8 cellular contexts compared by ENCODE assay signal in genomic region chr11:35549787-35550186, GRCh38. TPM values are rescaled to one million over a fixed set of nuclear protein-coding genes. Genes with fewer than 3 reads are reported as not detected.
DNase-seq lines count a peak whose midpoint lies in the region; FAIRE-seq and TF ChIP-seq lines count a peak whose summit lies in the region.

No MANE protein-coding gene starts in this region.

- no peak overlapping the region for H3K4me3 ChIP-seq in AG04449 (ENCODE audit: low read depth, low read length)

- no peaks in the 10 kb centered on the region for H3K9me3 Mint-ChIP-seq in activated T-cell treated with anti-CD3 and anti-CD28 coated beads, Interleukin-2, amount 50 U/mL, for 24 hours
- H3K9me3 Mint-ChIP-seq in Calu3 (ENCODE audit: low read depth, unreplicated experiment) = no peaks in the 10 kb centered on the region

- no peaks in the 10 kb centered on the region for H3K4me1 Mint-ChIP-seq in activated T-cell treated with anti-CD3 and anti-CD28 coated beads, Interleukin-2, amount 50 U/mL, for 24 hours (ENCODE audit: low read depth)
- H3K4me1 Mint-ChIP-seq in Calu3 (ENCODE audit: low read depth, unreplicated experiment) = no peaks in the 10 kb centered on the region

- DNase-seq in AG04449 (ENCODE audit: low read depth, low spot score) = peak; percentile 97
- DNase-seq in HEK293T (ENCODE audit: extremely low spot score) = peak; percentile 22
- peak; percentile 59 for DNase-seq in SW480 (ENCODE audit: low spot score)
- peak; percentile 94 for DNase-seq in islet precursor cell
- DNase-seq in activated T-cell treated with anti-CD3 and anti-CD28 coated beads, Interleukin-2, amount 50 U/mL, for 24 hours = no peak
- no peak for DNase-seq in Calu3
- no peak for DNase-seq in 8988T
- no peak for DNase-seq in GM19239 (ENCODE audit: insufficient read length, low spot score)

- POLR2A ChIA-PET in AG04449 (lab: Yijun Ruan, JAX) (interaction anchor here (0.5 to 1.8 kb wide), 5 partner anchors 20 to 68 kb away, joined by 3 to 10 read pairs (median 3); partner anchors contain the start of gene PAMR1), HEK293T (lab: Yijun Ruan, JAX) (no interaction called here)

- H3K27ac Mint-ChIP-seq in activated T-cell treated with anti-CD3 and anti-CD28 coated beads, Interleukin-2, amount 50 U/mL, for 24 hours = no peak overlapping the region
- no peak overlapping the region for H3K27ac Mint-ChIP-seq in Calu3 (ENCODE audit: unreplicated experiment)

- no TSS peak for BruUV-seq in Calu3 (replicated peaks; lab: Mats Ljungman, UMichigan)

- TF ChIP-seq CTCF in AG04449 (IDR thresholded peaks at IDR 0.05; ENCODE audit: insufficient read depth, low read length, missing control alignments) (no peak), Calu3 (IDR thresholded peaks at IDR 0.05; ENCODE audit: unreplicated experiment) (no peak)

- intact Hi-C loops in Calu3 (cut with micrococcal nuclease; ENCODE audit: unreplicated experiment) = no loop called here

- peaks cover 29% of the 10 kb centered on the region for H3K27me3 Mint-ChIP-seq in activated T-cell treated with anti-CD3 and anti-CD28 coated beads, Interleukin-2, amount 50 U/mL, for 24 hours
- H3K27me3 Mint-ChIP-seq in Calu3 (ENCODE audit: unreplicated experiment) = peaks cover 92% of the 10 kb centered on the region

- H3K4me3 Mint-ChIP-seq in activated T-cell treated with anti-CD3 and anti-CD28 coated beads, Interleukin-2, amount 50 U/mL, for 24 hours = no peak overlapping the region
- no peak overlapping the region for H3K4me3 Mint-ChIP-seq in Calu3 (ENCODE audit: low read depth, unreplicated experiment)

- FAIRE-seq in GM19239 (lab: Jason Lieb, UNC) = no peak

- no peaks in the 10 kb centered on the region for H3K36me3 Mint-ChIP-seq in activated T-cell treated with anti-CD3 and anti-CD28 coated beads, Interleukin-2, amount 50 U/mL, for 24 hours (ENCODE audit: low read depth)
- H3K36me3 Mint-ChIP-seq in Calu3 (ENCODE audit: insufficient read depth, unreplicated experiment) = no peaks in the 10 kb centered on the region

- CTCF ChIA-PET in AG04449 (lab: Yijun Ruan, JAX) = no interaction called here
- CTCF ChIA-PET in HEK293T (lab: Yijun Ruan, JAX) = interaction anchor here (0.8 kb wide), 1 partner anchor 709 kb away, joined by 3 read pairs; no protein-coding TSS in a partner anchor
- CTCF ChIA-PET in Calu3 (lab: Charles Lee) = interaction anchor here (0.7 kb wide), 1 partner anchor 16 kb away, joined by 3 read pairs; no protein-coding TSS in a partner anchor

TF ChIP-seq in HEK293T, 16 proteins besides CTCF, POLR2A, EP300 and RAD21:
- TF ChIP-seq ARNT (IDR thresholded peaks at IDR 0.05) = no peak
- TF ChIP-seq SP1 (IDR thresholded peaks at IDR 0.05) = no peak
- TF ChIP-seq L3MBTL2 (conservative IDR thresholded peaks at IDR 0.05) = no peak
- no peak for TF ChIP-seq CTBP1 (IDR thresholded peaks at IDR 0.05; ENCODE audit: borderline replicate concordance)
- no peak for TF ChIP-seq FOXM1 (IDR thresholded peaks at IDR 0.05; ENCODE audit: borderline replicate concordance)
- TF ChIP-seq LEF1 (IDR thresholded peaks at IDR 0.05; ENCODE audit: borderline replicate concordance) = no peak
- no peak for TF ChIP-seq ELF4 (IDR thresholded peaks at IDR 0.05)
- no peak for TF ChIP-seq ZNF384 (IDR thresholded peaks at IDR 0.05)
- TF ChIP-seq NFRKB (IDR thresholded peaks at IDR 0.05) = no peak
- TF ChIP-seq HDGF (IDR thresholded peaks at IDR 0.05; ENCODE audit: borderline replicate concordance) = no peak
- no peak for TF ChIP-seq FOXA1 (IDR thresholded peaks at IDR 0.05)
- no peak for TF ChIP-seq PKNOX1 (IDR thresholded peaks at IDR 0.05)
- no peak for TF ChIP-seq TARDBP (IDR thresholded peaks at IDR 0.05)
- no peak for TF ChIP-seq SUZ12 (IDR thresholded peaks at IDR 0.05)
- TF ChIP-seq FOXK2 (IDR thresholded peaks at IDR 0.05) = no peak
TF ChIP-seq in HEK293T: peak in this region for 0.

RNA-seq across cellular contexts. Expression of gene PAMR1, which starts 24.4 kb away (rescaled TPM):
- not detected in 2 replicates for total RNA-seq in Calu3 (2022)

Comparison
In these comparisons a context has a peak if more than half of its experiments do, and no peak if none do; other contexts are left out.
1. DNase-seq: peak in AG04449 (single experiment), HEK293T (single experiment), SW480 (single experiment) and islet precursor cell (single experiment); none in activated T-cell treated with anti-CD3 and anti-CD28 coated beads, Interleukin-2, amount 50 U/mL, for 24 hours (single experiment), Calu3 (single experiment), 8988T (single experiment) and GM19239 (single experiment).